18 cellular contexts compared by ENCODE assay signal in genomic region chr11:47435687-47436086, GRCh38. TPM values are rescaled to one million over a fixed set of nuclear protein-coding genes. Genes with fewer than 3 reads are reported as not detected.
DNase-seq lines count a peak whose midpoint lies in the region; ATAC-seq and TF ChIP-seq lines count a peak whose summit lies in the region.
"Had no signal": no experiment of that assay in that cellular context is flagged by ENCODE, and none has a peak within 500 bp of the region (broad histone marks: within the 10 kb centered on the region; RNA-seq: fewer than 3 reads in every experiment).

No MANE protein-coding gene starts in this region.

- H2BK120ac ChIP-seq in IMR-90 (ENCODE audit: low read depth, low read length) (no peak overlapping the region), trophoblast cell (ENCODE audit: insufficient read depth, low read length, poor library complexity) (no peak overlapping the region)

- CTCF ChIA-PET in IMR-90 (lab: Yijun Ruan, JAX) = interaction anchor here (0.6 kb wide), 1 partner anchor 187 kb away, joined by 4 read pairs; the partner anchor contains the start of gene ACP2

- TF ChIP-seq CTCF in IMR-90 (conservative IDR thresholded peaks at IDR 0.05; ENCODE audit: low read depth, low read length) = no peak
- TF ChIP-seq CTCF in left lung (IDR thresholded peaks at IDR 0.05) = no peak
- no peak for TF ChIP-seq CTCF in nephron progenitor cell (IDR thresholded peaks at IDR 0.05)

- BruUV-seq in IMR-90 (replicated peaks; lab: Mats Ljungman, UMichigan) = no TSS peak

- no peaks in the 10 kb centered on the region for H3K4me1 ChIP-seq in IMR-90 (ENCODE audit: control insufficient read depth, insufficient read depth, low read length)
- no peaks in the 10 kb centered on the region for H3K4me1 ChIP-seq in left lung
- H3K4me1 ChIP-seq in trophoblast cell (ENCODE audit: control insufficient read depth in 1 of 2, insufficient read depth in 2 of 2, low read length in 2 of 2) = no peaks in the 10 kb centered on the region

- H3K27me3 ChIP-seq in IMR-90 (ENCODE audit: control insufficient read depth, insufficient read depth, low read length) = no peaks in the 10 kb centered on the region
- no peaks in the 10 kb centered on the region for H3K27me3 ChIP-seq in left lung
- H3K27me3 ChIP-seq in trophoblast cell (ENCODE audit: insufficient read depth, low read length) = no peaks in the 10 kb centered on the region

- H2BK20ac ChIP-seq in IMR-90 (ENCODE audit: low read depth, low read length) = no peak overlapping the region

- no peaks in the 10 kb centered on the region for H3K79me2 ChIP-seq in trophoblast cell (ENCODE audit: control insufficient read depth, insufficient read depth, low read length, poor library complexity)

- POLR2A ChIA-PET in IMR-90 (lab: Charles Lee; ENCODE audit: unreplicated experiment) = no interaction called here

- H3K4me3 Mint-ChIP-seq in nephron progenitor cell = no peak overlapping the region
- H3K4me3 Mint-ChIP-seq: B cell, H9 had no signal

- H3K9ac ChIP-seq in IMR-90 (ENCODE audit: low read depth, low read length) (no peak overlapping the region), trophoblast cell (ENCODE audit: low read length) (no peak overlapping the region)

- intact Hi-C loops in IMR-90 (cut with micrococcal nuclease) = no loop called here
- intact Hi-C loops in left lung (cut with DNase I) = no loop called here

- H3K79me1 ChIP-seq in IMR-90 (ENCODE audit: low read depth in 1 of 2, low read length in 2 of 2) (no peaks in the 10 kb centered on the region), trophoblast cell (ENCODE audit: low read length) (no peaks in the 10 kb centered on the region)

- H2BK12ac ChIP-seq in trophoblast cell (ENCODE audit: low read length) = no peak overlapping the region

- H3K18ac ChIP-seq in IMR-90 (ENCODE audit: low read depth, low read length) = no peak overlapping the region
- H3K18ac ChIP-seq in trophoblast cell (ENCODE audit: low read length) = no peak overlapping the region

- TF ChIP-seq RAD21 in IMR-90 (IDR thresholded peaks at IDR 0.05; ENCODE audit: low read length) = no peak

- peaks cover 9% of the 10 kb centered on the region for H3K4me1 Mint-ChIP-seq in nephron progenitor cell
- H3K4me1 Mint-ChIP-seq: B cell; CD4-positive, alpha-beta memory T cell; H9 had no signal

- H3K4ac ChIP-seq in IMR-90 (ENCODE audit: low read depth, low read length) (no peak overlapping the region), trophoblast cell (ENCODE audit: low read depth, low read length) (no peak overlapping the region)

- no peak overlapping the region for H3K56ac ChIP-seq in IMR-90 (ENCODE audit: extremely low read depth, insufficient read depth, low read length)

- DNase-seq in IMR-90 (no peak), left lung (no peak), nephron progenitor cell (no peak), trophoblast cell (no peak), NCI-H1105 treated with DMSO at 0.1 percent for 48 hours (lab: John Stamatoyannopoulos, UW) (no peak), NCI-H1092 treated with DMSO at 0.1 percent for 48 hours (lab: John Stamatoyannopoulos, UW) (no peak)
- DNase-seq in activated CD8-positive, alpha-beta memory T cell treated with anti-CD3 and anti-CD28 coated beads, Interleukin-2, amount 50 U/mL, for 48 hours = no peak
- no peak for DNase-seq in stimulated activated CD4-positive, alpha-beta T cell treated with anti-CD3 and anti-CD28 coated beads, Interleukin-4, amount 100 ng/mL, for 1 hour
- DNase-seq: C1 segment of cervical spinal cord; CD4-positive, alpha-beta memory T cell; DMS153; DMS79 treated with DMSO at 0.1 percent for 48 hours; EL; GOT3; H9 had no signal

- no peak for TF ChIP-seq POLR2A in IMR-90 (IDR thresholded peaks at IDR 0.05; ENCODE audit: low read depth, low read length)

- no peaks in the 10 kb centered on the region for H3K9me3 ChIP-seq in IMR-90 (ENCODE audit: control insufficient read depth, insufficient read depth, low read length)
- no peaks in the 10 kb centered on the region for H3K9me3 ChIP-seq in left lung
- no peaks in the 10 kb centered on the region for H3K9me3 ChIP-seq in trophoblast cell (ENCODE audit: insufficient read depth, low read depth, low read length)

- H2BK5ac ChIP-seq in IMR-90 (ENCODE audit: low read depth, low read length, poor library complexity, severe bottlenecking) = no peak overlapping the region
- no peak overlapping the region for H2BK5ac ChIP-seq in trophoblast cell (ENCODE audit: low read depth, low read length, poor library complexity)

- no peak overlapping the region for H4K5ac ChIP-seq in IMR-90 (ENCODE audit: low read depth, low read length)

- H4K91ac ChIP-seq in IMR-90 (ENCODE audit: insufficient read depth, low read depth, low read length) (no peak overlapping the region), trophoblast cell (ENCODE audit: low read depth, low read length) (no peak overlapping the region)

- H4K12ac ChIP-seq in trophoblast cell (ENCODE audit: low read depth, low read length) = no peak overlapping the region

- H4K8ac ChIP-seq in IMR-90 (ENCODE audit: low read depth in 2 of 2, low read length in 2 of 2) (no peak overlapping the region), trophoblast cell (ENCODE audit: low read depth, low read length) (no peak overlapping the region)

- H3K4me3 ChIP-seq in IMR-90 (ENCODE audit: insufficient read depth, low read depth, low read length) (no peak overlapping the region), left lung (no peak overlapping the region), trophoblast cell (ENCODE audit: low read depth, low read length) (peak overlapping the region; percentile 34)

- H3K36me3 Mint-ChIP-seq in nephron progenitor cell (ENCODE audit: low read depth) = no peaks in the 10 kb centered on the region
- H3K36me3 Mint-ChIP-seq: CD4-positive, alpha-beta memory T cell had no signal

- H3K23ac ChIP-seq in IMR-90 (ENCODE audit: low read depth, low read length) (no peak overlapping the region), trophoblast cell (ENCODE audit: low read length) (no peak overlapping the region)

- H2AK9ac ChIP-seq in IMR-90 (replicated peaks; ENCODE audit: low read depth, low read length, poor library complexity) = no peak overlapping the region

- dilution Hi-C loops in IMR-90 (cut with HindIII; ENCODE audit: low sequenced_read_pairs, unreplicated experiment) = no loop called here

- H3K14ac ChIP-seq in IMR-90 (replicated peaks; ENCODE audit: low read depth, low read length) = no peak overlapping the region
- no peak overlapping the region for H3K14ac ChIP-seq in trophoblast cell (ENCODE audit: low read length)

- H3K9me3 Mint-ChIP-seq in nephron progenitor cell = no peaks in the 10 kb centered on the region
- H3K9me3 Mint-ChIP-seq: H9 had no signal

- 100% methylated on average over 1 of the region's 3 CpGs; no CpG with 5 or more reads in 1 of the 2 experiments for WGBS in IMR-90 (ENCODE audit: extremely low coverage in 2 of 2, insufficient read length in 1 of 2), 2 experiments
- WGBS in trophoblast cell (ENCODE audit: extremely low coverage, insufficient coverage, insufficient read length) = no CpG with 5 or more reads among the region's 3 CpGs

- peaks cover 3% of the 10 kb centered on the region; the same call in 1 of the 2 replicates for H3K9me1 ChIP-seq in IMR-90 (ENCODE audit: insufficient read depth, low read length)

- ATAC-seq in IMR-90 (ENCODE audit: low read depth) (no peak), left lung (peak; percentile 51)

- in situ Hi-C loops in IMR-90 (cut with MboI; ENCODE audit: low sequenced_read_pairs) = no loop called here

- H4K20me1 ChIP-seq in IMR-90 (ENCODE audit: insufficient read depth, low read length) = no peaks in the 10 kb centered on the region

- no peak overlapping the region for H2AK5ac ChIP-seq in IMR-90 (ENCODE audit: low read depth, low read length)
- H2AK5ac ChIP-seq in trophoblast cell (ENCODE audit: low read length) = no peak overlapping the region

- H2AFZ ChIP-seq in IMR-90 (replicated peaks; ENCODE audit: low read length, poor library complexity) = peak overlapping the region; percentile 58
- no peak overlapping the region for H2AFZ ChIP-seq in trophoblast cell (ENCODE audit: insufficient read depth, low read length, poor library complexity)

- H3K27ac ChIP-seq in IMR-90 (ENCODE audit: insufficient read depth, low read length) = no peak overlapping the region
- H3K27ac ChIP-seq in left lung = no peak overlapping the region
- no peak overlapping the region for H3K27ac ChIP-seq in trophoblast cell (ENCODE audit: low read depth, low read length)

- no peak overlapping the region for H2BK15ac ChIP-seq in IMR-90 (ENCODE audit: low read depth, low read length)

- no peaks in the 10 kb centered on the region for H3K36me3 ChIP-seq in IMR-90 (ENCODE audit: control insufficient read depth, insufficient read depth, low read length)
- H3K36me3 ChIP-seq in left lung = no peaks in the 10 kb centered on the region
- H3K36me3 ChIP-seq in trophoblast cell (ENCODE audit: control insufficient read depth in 1 of 2, insufficient read depth in 2 of 2, low read length in 2 of 2) = no peaks in the 10 kb centered on the region

- no peak overlapping the region for H3K4me2 ChIP-seq in IMR-90 (ENCODE audit: low read depth, low read length)
- H3K4me2 ChIP-seq in trophoblast cell (ENCODE audit: low read length) = no peak overlapping the region

- peak overlapping the region; percentile 83 for H3K27ac Mint-ChIP-seq in nephron progenitor cell
- H3K27ac Mint-ChIP-seq: B cell had no signal

- peaks cover 8% of the 10 kb centered on the region for H3K27me3 Mint-ChIP-seq in nephron progenitor cell (ENCODE audit: low read depth, poor library complexity)
- H3K27me3 Mint-ChIP-seq: B cell; CD4-positive, alpha-beta memory T cell had no signal

RNA-seq across cellular contexts. Expression of gene PSMC3, which starts 9.4 kb away (rescaled TPM):
- 238 and 484 TPM in 2 replicates for total RNA-seq in IMR-90 (2012; rRNA removed)
- 253 TPM in 2 replicates for polyA plus RNA-seq in IMR-90 (2012; rRNA removed)
- polyA plus RNA-seq in IMR-90 (2012; cell fraction: cytosol; rRNA removed) = 146 and 163 TPM in 2 replicates
- polyA plus RNA-seq in IMR-90 (2012; cell fraction: nucleus; rRNA removed; ENCODE audit: low replicate concordance) = 79.5 and 128 TPM in 2 replicates
- 100 to 1,000 TPM in 1 of 2 donors, 10 to 100 TPM in 1; 86.7 to 133 TPM for total RNA-seq in left lung
- 124 and 126 TPM in 2 replicates for polyA plus RNA-seq in trophoblast cell (2013)

RNA-seq across cellular contexts. Expression of gene RAPSN, which starts 13.2 kb away (rescaled TPM):
- not detected in 2 replicates for total RNA-seq in IMR-90 (2012; rRNA removed)
- polyA plus RNA-seq in IMR-90 (2012; rRNA removed) = 0.03 and 0.09 TPM in 2 replicates
- polyA plus RNA-seq in IMR-90 (2012; cell fraction: cytosol; rRNA removed) = 0.03 and 0.08 TPM in 2 replicates
- polyA plus RNA-seq in IMR-90 (2012; cell fraction: nucleus; rRNA removed; ENCODE audit: low replicate concordance) = 0.19 and 0.51 TPM in 2 replicates
- 1 to 10 TPM in 1 of 2 donors, under 1 TPM in 1; 0.79 to 1.0 TPM for total RNA-seq in left lung
- 0.15 and 0.40 TPM in 2 replicates for polyA plus RNA-seq in trophoblast cell (2013)
- total RNA-seq: A172, HT-29 had no signal
- polyA plus RNA-seq: CD4-positive, alpha-beta memory T cell had no signal

RNA-seq across cellular contexts. Expression of gene SLC39A13, which starts 27.3 kb away (rescaled TPM):
- total RNA-seq in IMR-90 (2012; rRNA removed) (29.2 and 32.4 TPM in 2 replicates), left lung (10 to 100 TPM; 60.1 to 66.1 TPM)
- 144 and 164 TPM in 2 replicates for polyA plus RNA-seq in IMR-90 (2012; rRNA removed)
- 96.1 and 190 TPM in 2 replicates for polyA plus RNA-seq in IMR-90 (2012; cell fraction: cytosol; rRNA removed)
- 451 and 1,131 TPM in 2 replicates for polyA plus RNA-seq in IMR-90 (2012; cell fraction: nucleus; rRNA removed; ENCODE audit: low replicate concordance)
- 27.5 and 28.6 TPM in 2 replicates for polyA plus RNA-seq in trophoblast cell (2013)

RNA-seq across cellular contexts. Expression of gene SPI1, which starts 57.3 kb away (rescaled TPM):
- total RNA-seq in IMR-90 (2012; rRNA removed) (not detected in 2 replicates), left lung (100 to 1,000 TPM in 1 of 2 donors, 10 to 100 TPM in 1; 75.6 to 194 TPM)
- polyA plus RNA-seq in IMR-90 (2012; rRNA removed) = not detected in 2 replicates
- 0.03 TPM in 1 of 2 replicates, not detected in the other for polyA plus RNA-seq in IMR-90 (2012; cell fraction: cytosol; rRNA removed)
- not detected in 2 replicates for polyA plus RNA-seq in IMR-90 (2012; cell fraction: nucleus; rRNA removed; ENCODE audit: low replicate concordance)
- polyA plus RNA-seq in trophoblast cell (2013) = 0.08 TPM in 2 replicates
- total RNA-seq: A172, H9, HT-29 had no signal
